Comparison of ENCODE assay signal across 1 cellular context in genomic region chr10:80160361-80161128, GRCh38.
TF ChIP-seq lines count a peak whose summit lies in the region.

No MANE protein-coding gene starts in this region.

TF ChIP-seq in H1, 55 proteins besides CTCF, POLR2A, EP300 and RAD21:
- no peak for TF ChIP-seq HDAC6 (IDR thresholded peaks at IDR 0.05; ENCODE audit: low read depth, low read length)
- no peak for TF ChIP-seq RBBP5 (IDR thresholded peaks at IDR 0.05; ENCODE audit: borderline replicate concordance, low read depth, low read length)
- no peak for TF ChIP-seq SIX5 (IDR thresholded peaks at IDR 0.05; ENCODE audit: low read depth, low read length)
TF ChIP-seq in H1: peak in this region for 0.
